30 cellular contexts compared by ENCODE assay signal in the genomic region with DNA sequence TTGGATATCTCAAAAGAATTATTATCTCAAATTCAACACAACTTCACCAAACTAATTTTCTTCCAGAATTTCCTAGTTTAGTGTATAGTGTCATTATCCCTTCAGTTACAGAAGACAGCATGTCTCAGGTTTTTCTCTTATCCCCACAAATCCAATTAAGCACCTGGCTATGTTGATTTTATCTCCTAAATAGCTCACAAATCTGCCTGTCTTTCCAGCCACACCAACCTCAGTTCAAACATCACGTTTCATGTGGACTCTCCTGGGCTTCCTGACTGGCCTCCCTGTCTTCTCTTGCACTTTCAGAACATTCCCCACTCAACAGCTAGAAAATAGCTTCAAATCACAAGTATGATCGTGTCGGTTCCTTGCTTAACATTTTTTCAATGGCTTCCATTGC. TPM values are rescaled to one million over a fixed set of nuclear protein-coding genes. Genes with fewer than 3 reads are reported as not detected.
"Had no signal": no experiment of that assay in that cellular context is flagged by ENCODE, and none has a peak within 500 bp of the region (broad histone marks: within the 10 kb centered on the region; RNA-seq: fewer than 3 reads in every experiment).

No MANE protein-coding gene starts in this region.

- H3K27me3 Mint-ChIP-seq: stimulated activated naive B cell treated with anti-CD40 and anti-IgM and Interleukin-4, amounts not matched to agents 10 μg/mL and 1 μg/mL and 100 μg/mL, for 72 hours had no signal

- H3K9me3 Mint-ChIP-seq: neural crest cell had no signal

- H3K4me3 ChIP-seq: left ventricle myocardium inferior, lung, mucosa of descending colon, pancreas, prostate gland, skin epidermis, stomach, testis, thyroid gland, transverse colon, upper lobe of left lung, vagina had no signal

- DNase-seq: hypothalamus; immature natural killer cell; kidney; left ventricle myocardium inferior; midbrain; mucosa of descending colon; naive thymus-derived CD8-positive, alpha-beta T cell; nucleus accumbens; pancreas; posterior cingulate gyrus; retina; right cardiac atrium; stimulated activated CD4-positive, alpha-beta T cell treated with anti-CD3 and anti-CD28 coated beads, Interleukin-12 subunit alpha, Interleukin-12 subunit beta, amount 100 ng/mL, for 4 hours; stimulated activated CD4-positive, alpha-beta T cell treated with anti-CD3 and anti-CD28 coated beads, Interleukin-15, amount 100 ng/mL, for 24 hours; stimulated activated CD4-positive, alpha-beta T cell treated with anti-CD3 and anti-CD28 coated beads, Interleukin-2, amount 100 ng/mL, for 24 hours; stimulated activated CD4-positive, alpha-beta T cell treated with anti-CD3 and anti-CD28 coated beads, Interleukin-4, amount 100 ng/mL, for 1 hour; stimulated activated naive B cell treated with anti-CD40 and anti-IgM and Interleukin-4, amounts not matched to agents 10 μg/mL and 1 μg/mL and 100 μg/mL, for 72 hours; stimulated activated naive CD8-positive, alpha-beta T cell treated with anti-CD3 and anti-CD28 coated beads, Interleukin-15, Interleukin-2, amounts not matched to agents 100 U/mL and 50 U/mL, for 24 hours; stomach; testis; thyroid gland; transverse colon; upper lobe of left lung had no signal

- H3K27ac Mint-ChIP-seq: immature natural killer cell; naive thymus-derived CD8-positive, alpha-beta T cell; nephron; stimulated activated naive B cell treated with anti-CD40 and anti-IgM and Interleukin-4, amounts not matched to agents 10 μg/mL and 1 μg/mL and 100 μg/mL, for 72 hours had no signal

- H3K36me3 ChIP-seq: left ventricle myocardium inferior, pancreas, prostate gland, stomach, thyroid gland, transverse colon, upper lobe of left lung, vagina had no signal

- H3K9me3 ChIP-seq: mucosa of descending colon, pancreas, prostate gland, stomach, testis, thyroid gland, transverse colon, upper lobe of left lung, vagina had no signal

- H3K4me1 Mint-ChIP-seq: immature natural killer cell; naive thymus-derived CD8-positive, alpha-beta T cell; neural crest cell had no signal

- H3K36me3 Mint-ChIP-seq: immature natural killer cell had no signal

- H3K27ac ChIP-seq: left ventricle myocardium inferior, pancreas, prostate gland, skin epidermis, stomach, testis, thyroid gland, transverse colon, upper lobe of left lung, vagina had no signal

- H3K27me3 ChIP-seq: stomach, testis, thyroid gland, transverse colon, upper lobe of left lung, vagina had no signal

- H3K4me1 ChIP-seq: left ventricle myocardium inferior, pancreas, prostate gland, stomach, testis, thyroid gland, transverse colon, upper lobe of left lung, vagina had no signal

- H3K4me3 Mint-ChIP-seq: immature natural killer cell; naive thymus-derived CD8-positive, alpha-beta T cell; nephron; neural crest cell; stimulated activated naive B cell treated with anti-CD40 and anti-IgM and Interleukin-4, amounts not matched to agents 10 μg/mL and 1 μg/mL and 100 μg/mL, for 72 hours had no signal

- ATAC-seq: mucosa of descending colon; naive thymus-derived CD8-positive, alpha-beta T cell; pancreas; right cardiac atrium; sciatic nerve; stimulated activated naive CD8-positive, alpha-beta T cell treated with anti-CD3 and anti-CD28 coated beads, Interleukin-15, Interleukin-2, amounts not matched to agents 100 U/mL and 50 U/mL, for 24 hours had no signal

RNA-seq across cellular contexts. Expression of a gene that starts 14.8 kb away (rescaled TPM):
- total RNA-seq: naive thymus-derived CD8-positive, alpha-beta T cell had no signal
- polyA plus RNA-seq: immature natural killer cell; naive thymus-derived CD8-positive, alpha-beta T cell had no signal

RNA-seq across cellular contexts. Expression of a gene that starts 46.8 kb away (rescaled TPM):
- total RNA-seq: naive thymus-derived CD8-positive, alpha-beta T cell had no signal
- polyA plus RNA-seq: naive thymus-derived CD8-positive, alpha-beta T cell had no signal
